In the genomic region with DNA sequence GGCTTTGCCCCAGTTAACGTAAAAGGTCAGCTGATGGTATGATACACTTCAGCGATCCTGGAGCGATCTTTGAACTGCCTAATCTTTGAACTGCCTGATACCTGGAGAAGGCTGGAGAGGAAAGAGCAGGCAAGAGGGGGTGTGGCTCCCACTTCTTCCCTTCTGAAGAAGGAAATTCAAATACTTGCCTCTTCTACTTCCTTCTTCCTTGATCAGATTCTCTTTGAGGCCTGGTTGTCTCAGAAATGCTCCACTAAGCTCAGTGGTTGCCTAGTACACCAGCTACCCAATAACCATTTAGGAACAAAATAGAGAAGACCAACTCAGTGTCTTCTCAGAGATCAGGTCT, we compare ENCODE assay signal across 8 cellular contexts. TPM values are rescaled to one million over a fixed set of nuclear protein-coding genes. Genes with fewer than 3 reads are reported as not detected.
DNase-seq lines count a peak whose midpoint lies in the region; ATAC-seq and FAIRE-seq lines count a peak whose summit lies in the region.

No MANE protein-coding gene starts in this region.

- no peaks in the 10 kb centered on the region for H3K27me3 Mint-ChIP-seq in activated CD4-positive, alpha-beta memory T cell treated with anti-CD3 and anti-CD28 coated beads for 36 hours

- no peak for DNase-seq in GM18507 (ENCODE audit: extremely low spot score, insufficient read length, low read depth)
- DNase-seq in activated CD4-positive, alpha-beta memory T cell treated with anti-CD3 and anti-CD28 coated beads for 36 hours = peak; percentile 32
- DNase-seq in left cardiac atrium = no peak
- peak; percentile 42 for DNase-seq in renal cortical epithelial cell (ENCODE audit: low read depth)
- no peak for DNase-seq in NCI-H2029 (lab: John Stamatoyannopoulos, UW)
- DNase-seq in NCI-H2227 treated with DMSO at 0.1 percent for 48 hours (lab: John Stamatoyannopoulos, UW) = no peak
- no peak for DNase-seq in caudate nucleus (lab: John Stamatoyannopoulos, UW)

- H3K27ac Mint-ChIP-seq in activated CD4-positive, alpha-beta memory T cell treated with anti-CD3 and anti-CD28 coated beads for 36 hours = peak overlapping the region; percentile 97

- peak; percentile 28 for ATAC-seq in HG03159 (IDR thresholded peaks at IDR 0.05; ENCODE audit: unreplicated experiment)
- peak; percentile 38 to 40 for ATAC-seq in left cardiac atrium

- FAIRE-seq in GM18507 (lab: Jason Lieb, UNC) = peak; percentile 33

- H3K27ac ChIP-seq in caudate nucleus (ENCODE audit: low read depth, low read length) = no peak overlapping the region

- H3K9me3 Mint-ChIP-seq in activated CD4-positive, alpha-beta memory T cell treated with anti-CD3 and anti-CD28 coated beads for 36 hours = no peaks in the 10 kb centered on the region

- intact Hi-C loops in activated CD4-positive, alpha-beta memory T cell treated with anti-CD3 and anti-CD28 coated beads for 36 hours (cut with micrococcal nuclease) = loop anchor here (2.0 to 10.0 kb wide), 3 partner anchors 24 to 548 kb away; no protein-coding TSS in a partner anchor
- intact Hi-C loops in left cardiac atrium (cut with DNase I) = loop anchor here (5.0 to 10.0 kb wide), 3 partner anchors 56 to 72 kb away; a partner anchor contains a TSS

- POLR2A ChIA-PET in activated CD4-positive, alpha-beta memory T cell treated with anti-CD3 and anti-CD28 coated beads for 36 hours (lab: Charles Lee) = interaction anchor here (0.5 to 6.4 kb wide), 21 partner anchors 13 to 84 kb away, joined by 3 to 235 read pairs (median 5); a partner anchor contains a TSS

- peaks cover 74% of the 10 kb centered on the region for H3K4me1 Mint-ChIP-seq in activated CD4-positive, alpha-beta memory T cell treated with anti-CD3 and anti-CD28 coated beads for 36 hours (ENCODE audit: low read depth)

- peak overlapping the region; percentile 85 for H3K4me3 Mint-ChIP-seq in activated CD4-positive, alpha-beta memory T cell treated with anti-CD3 and anti-CD28 coated beads for 36 hours

- peaks cover 39% of the 10 kb centered on the region for H3K36me3 Mint-ChIP-seq in activated CD4-positive, alpha-beta memory T cell treated with anti-CD3 and anti-CD28 coated beads for 36 hours

- CTCF ChIA-PET in activated CD4-positive, alpha-beta memory T cell treated with anti-CD3 and anti-CD28 coated beads for 36 hours (lab: Charles Lee) = interaction anchor here (0.7 to 5.6 kb wide), 11 partner anchors 10 to 85 kb away, joined by 3 to 85 read pairs (median 5); a partner anchor contains a TSS

RNA-seq across cellular contexts. Expression of a gene that starts 0.6 kb away (rescaled TPM):
- 10 to 100 TPM; 90.2 to 95.3 TPM for total RNA-seq in activated CD4-positive, alpha-beta memory T cell treated with anti-CD3 and anti-CD28 coated beads for 36 hours
- total RNA-seq in left cardiac atrium = 10 to 100 TPM in 1 of 2 donors, 1 to 10 TPM in 1; 9.2 to 16.8 TPM
- total RNA-seq in renal cortical epithelial cell = 3.1 and 10.5 TPM in 2 replicates

Comparison
In these comparisons a context has a peak if more than half of its experiments do, and no peak if none do; other contexts are left out.
1. DNase-seq: peak in activated CD4-positive, alpha-beta memory T cell treated with anti-CD3 and anti-CD28 coated beads for 36 hours (single experiment) and renal cortical epithelial cell (single experiment); none in GM18507 (single experiment), left cardiac atrium (single experiment), NCI-H2029 (single experiment), NCI-H2227 treated with DMSO at 0.1 percent for 48 hours (single experiment) and caudate nucleus (0 of 61).